Comparison of ENCODE assay signal across 8 cellular contexts in the genomic region with DNA sequence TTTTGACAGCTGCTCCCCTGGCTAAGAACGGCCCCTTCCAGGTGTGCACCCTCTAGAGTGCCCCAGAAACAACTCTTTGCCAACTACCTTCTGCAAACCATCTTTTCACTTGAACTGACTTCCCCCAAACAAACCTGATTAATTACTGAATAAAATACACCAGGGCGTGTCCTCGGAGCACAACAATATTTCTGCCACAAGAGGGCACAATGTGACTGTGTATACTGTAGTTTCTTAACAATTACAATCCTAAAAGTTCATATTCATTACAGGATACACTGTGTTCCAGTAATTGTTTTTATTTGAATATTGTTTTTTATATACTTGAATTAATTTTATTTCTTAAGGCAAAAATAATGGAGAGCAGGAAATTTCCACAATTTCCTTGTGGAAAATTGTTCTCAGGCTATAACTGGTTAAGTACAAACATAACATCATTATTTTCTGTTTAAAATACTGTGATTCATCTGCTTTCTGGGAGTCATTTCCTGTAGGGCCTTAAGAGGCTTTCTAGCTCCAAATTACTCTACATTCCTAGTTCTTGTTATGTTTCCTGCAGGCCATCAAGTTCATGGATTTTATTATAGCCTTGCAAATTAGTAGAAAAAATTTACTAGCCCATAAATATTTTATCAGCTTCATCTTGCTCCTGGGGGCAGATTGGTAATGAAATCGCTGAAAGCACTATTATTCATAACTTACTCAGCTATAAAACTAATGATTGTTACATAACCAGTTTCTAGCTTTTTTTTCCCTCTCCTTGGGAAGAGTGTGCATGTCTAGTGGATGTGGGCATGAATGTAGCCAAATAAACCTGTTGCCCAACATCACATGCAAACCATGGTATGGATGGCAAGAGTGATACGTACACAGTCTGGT. TPM values are rescaled to one million over a fixed set of nuclear protein-coding genes. Genes with fewer than 3 reads are reported as not detected.
DNase-seq lines count a peak whose midpoint lies in the region; ATAC-seq and TF ChIP-seq lines count a peak whose summit lies in the region.

No MANE protein-coding gene starts in this region.

- no peaks in the 10 kb centered on the region for H4K20me1 ChIP-seq in DOHH2 (ENCODE audit: control insufficient read depth, insufficient read depth, low read depth, low read length)

- peaks cover 10% of the 10 kb centered on the region for H3K27me3 ChIP-seq in DOHH2 (ENCODE audit: control insufficient read depth, low read length)

- H3K4me3 Mint-ChIP-seq in activated T-cell treated with anti-CD3 and anti-CD28 coated beads, Interleukin-2, amount 50 U/mL, for 4 hours: no peak overlapping the region
- H3K4me3 Mint-ChIP-seq in osteocyte (ENCODE audit: unreplicated experiment): no peak overlapping the region

- H3K4me1 Mint-ChIP-seq in activated T-cell treated with anti-CD3 and anti-CD28 coated beads, Interleukin-2, amount 50 U/mL, for 4 hours (ENCODE audit: low read depth): peaks cover 2% of the 10 kb centered on the region
- peaks cover 24% of the 10 kb centered on the region for H3K4me1 Mint-ChIP-seq in osteocyte (ENCODE audit: unreplicated experiment)

- H3K27me3 Mint-ChIP-seq in activated T-cell treated with anti-CD3 and anti-CD28 coated beads, Interleukin-2, amount 50 U/mL, for 4 hours (ENCODE audit: low read depth): peaks cover 2% of the 10 kb centered on the region
- H3K27me3 Mint-ChIP-seq in osteocyte (ENCODE audit: unreplicated experiment): no peaks in the 10 kb centered on the region

- no peak overlapping the region for H3K4me2 ChIP-seq in DOHH2 (ENCODE audit: low read length)

- no peaks in the 10 kb centered on the region for H3K9me2 ChIP-seq in DOHH2 (replicated peaks; ENCODE audit: control insufficient read depth, low read length)

- H3K9me3 ChIP-seq in DOHH2 (ENCODE audit: control insufficient read depth, insufficient read depth, low read length): no peaks in the 10 kb centered on the region

- no peaks in the 10 kb centered on the region for H3K36me3 Mint-ChIP-seq in activated T-cell treated with anti-CD3 and anti-CD28 coated beads, Interleukin-2, amount 50 U/mL, for 4 hours (ENCODE audit: insufficient read depth)
- no peaks in the 10 kb centered on the region for H3K36me3 Mint-ChIP-seq in osteocyte (ENCODE audit: unreplicated experiment)

- no peaks in the 10 kb centered on the region for H3F3A ChIP-seq in DOHH2 (ENCODE audit: control insufficient read depth, insufficient read depth)

- no peaks in the 10 kb centered on the region for H3K9me3 Mint-ChIP-seq in activated T-cell treated with anti-CD3 and anti-CD28 coated beads, Interleukin-2, amount 50 U/mL, for 4 hours
- peaks cover 7% of the 10 kb centered on the region for H3K9me3 Mint-ChIP-seq in osteocyte (ENCODE audit: unreplicated experiment)

- peak overlapping the region; percentile 92 for H3K27ac Mint-ChIP-seq in osteocyte (ENCODE audit: unreplicated experiment)

- no peaks in the 10 kb centered on the region for H3K79me2 ChIP-seq in DOHH2 (ENCODE audit: control insufficient read depth, low read length)

- peak; percentile 61 to 69 for ATAC-seq in activated T-cell treated with anti-CD3 and anti-CD28 coated beads, Interleukin-2, amount 50 U/mL, for 4 hours
- ATAC-seq in GM21526 (IDR thresholded peaks at IDR 0.05; ENCODE audit: low FRiP score, unreplicated experiment) (no peak), HG02938 (IDR thresholded peaks at IDR 0.05; ENCODE audit: unreplicated experiment) (no peak)

- peak in 48 of 76 experiments; percentile 8 to 78 (median 50) for DNase-seq in HUDEP-2 (lab: John Stamatoyannopoulos, UW; ENCODE audit: unreplicated experiment in 76 of 76)
- peak; percentile 34 for DNase-seq in OCI-M2 (lab: John Stamatoyannopoulos, UW; ENCODE audit: unreplicated experiment)
- peak; percentile 33 for DNase-seq in activated T-cell treated with anti-CD3 and anti-CD28 coated beads, Interleukin-2, amount 50 U/mL, for 4 hours
- peak; percentile 89 for DNase-seq in fibroblast of mammary gland (ENCODE audit: low read depth)
- DNase-seq in osteocyte (ENCODE audit: extremely low spot score, unreplicated experiment): no peak

- H3K36me3 ChIP-seq in DOHH2 (ENCODE audit: control insufficient read depth, low read length): no peaks in the 10 kb centered on the region

- H3K4me1 ChIP-seq in DOHH2 (ENCODE audit: control insufficient read depth, low read length): no peaks in the 10 kb centered on the region

- peak; percentile 68 for TF ChIP-seq CTCF in DOHH2 (IDR thresholded peaks at IDR 0.05; ENCODE audit: low read depth, low read length, poor library complexity, severe bottlenecking)
- TF ChIP-seq CTCF in fibroblast of mammary gland (conservative IDR thresholded peaks at IDR 0.05; ENCODE audit: control insufficient read depth, insufficient read depth, low read depth, low read length): peak; percentile 75
- peak; percentile 86 for TF ChIP-seq CTCF in osteocyte (IDR thresholded peaks at IDR 0.05)

- H3K4me3 ChIP-seq in DOHH2 (ENCODE audit: low read length): no peak overlapping the region
- H3K4me3 ChIP-seq in fibroblast of mammary gland (ENCODE audit: control insufficient read depth, low read depth, low read length): no peak overlapping the region

- no peak overlapping the region for H3K27ac ChIP-seq in DOHH2 (ENCODE audit: low read depth, low read length)

RNA-seq across cellular contexts. Expression of gene SLC22A16, which starts 51.9 kb away (rescaled TPM):
- total RNA-seq in activated T-cell treated with anti-CD3 and anti-CD28 coated beads, Interleukin-2, amount 50 U/mL, for 4 hours: not detected
- total RNA-seq in osteocyte: not detected in 2 replicates

Comparison
In these comparisons a context has a peak if more than half of its experiments do, and no peak if none do; other contexts are left out.
1. ATAC-seq: peak in activated T-cell treated with anti-CD3 and anti-CD28 coated beads, Interleukin-2, amount 50 U/mL, for 4 hours (2 of 2); none in GM21526 (single experiment) and HG02938 (single experiment).
2. Peak in every context shown above with its lines, with median percentiles within 50 percentile points of each other: CTCF ChIP-seq.